Comparison of ENCODE assay signal across 17 cellular contexts in genomic region chr10:132265878-132266496, GRCh38. TPM values are rescaled to one million over a fixed set of nuclear protein-coding genes. Genes with fewer than 3 reads are reported as not detected.
DNase-seq lines count a peak whose midpoint lies in the region; ATAC-seq, FAIRE-seq and TF ChIP-seq lines count a peak whose summit lies in the region.
"Had no signal": no experiment of that assay in that cellular context is flagged by ENCODE, and none has a peak within 500 bp of the region (broad histone marks: within the 10 kb centered on the region; RNA-seq: fewer than 3 reads in every experiment).

No MANE protein-coding gene starts in this region.

- peak; percentile 5 for DNase-seq in AG04449 (ENCODE audit: low read depth, low spot score)
- peak; percentile 32 for DNase-seq in LNCaP clone FGC (ENCODE audit: low read depth)
- DNase-seq in kidney glomerular epithelial cell (lab: John Stamatoyannopoulos, UW): peak; percentile 13
- DNase-seq in activated T-cell treated with anti-CD3 and anti-CD28 coated beads, Interleukin-2, amount 50 U/mL, for 4 hours: no peak
- no peak for DNase-seq in small intestine
- DNase-seq in stimulated activated CD8-positive, alpha-beta memory T cell treated with anti-CD3 and anti-CD28 coated beads, Interleukin-4, amount 100 ng/mL, for 48 hours: no peak
- DNase-seq: activated CD4-positive, alpha-beta T cell treated with anti-CD3 and anti-CD28 coated beads for 4 hours; AML-193; GDM1; mesendoderm; NCI-H187 had no signal

- peaks cover 7% of the 10 kb centered on the region for H3K4me1 Mint-ChIP-seq in activated T-cell treated with anti-CD3 and anti-CD28 coated beads, Interleukin-2, amount 50 U/mL, for 4 hours (ENCODE audit: low read depth)

- POLR2A ChIA-PET in AG04449 (lab: Yijun Ruan, JAX): no interaction called here

- H3K27me3 Mint-ChIP-seq in activated T-cell treated with anti-CD3 and anti-CD28 coated beads, Interleukin-2, amount 50 U/mL, for 4 hours (ENCODE audit: low read depth): no peaks in the 10 kb centered on the region

- CTCF ChIA-PET in AG04449 (lab: Yijun Ruan, JAX): interaction anchor here (1.0 kb wide), 1 partner anchor 15 kb away, joined by 4 read pairs; no protein-coding TSS in a partner anchor

- H3K9me3 ChIP-seq in small intestine (ENCODE audit: control insufficient read depth, low read depth): no peaks in the 10 kb centered on the region
- H3K9me3 ChIP-seq: breast epithelium, vagina had no signal

- TF ChIP-seq CTCF in AG04449 (IDR thresholded peaks at IDR 0.05; ENCODE audit: insufficient read depth, low read length, missing control alignments): no peak
- no peak for TF ChIP-seq CTCF in LNCaP clone FGC (IDR thresholded peaks at IDR 0.05; ENCODE audit: control insufficient read depth, extremely low read depth, insufficient read depth)
- no peak for TF ChIP-seq CTCF in VCaP (conservative IDR thresholded peaks at IDR 0.05)

- H3K9me3 Mint-ChIP-seq in activated T-cell treated with anti-CD3 and anti-CD28 coated beads, Interleukin-2, amount 50 U/mL, for 4 hours: no peaks in the 10 kb centered on the region

- no peaks in the 10 kb centered on the region for H3K36me3 Mint-ChIP-seq in activated T-cell treated with anti-CD3 and anti-CD28 coated beads, Interleukin-2, amount 50 U/mL, for 4 hours (ENCODE audit: insufficient read depth)

- no peak overlapping the region for H3K4me3 ChIP-seq in AG04449 (ENCODE audit: low read depth, low read length)
- H3K4me3 ChIP-seq in LNCaP clone FGC (ENCODE audit: low read depth, low read length): no peak overlapping the region
- no peak overlapping the region for H3K4me3 ChIP-seq in small intestine (ENCODE audit: low read depth in 1 of 2, low read length in 2 of 2)
- H3K4me3 ChIP-seq: breast epithelium, vagina had no signal

- WGBS in small intestine, 3 donors: 39 to 48% (median 42%) methylated on average over 15 of the region's 15 CpGs

- H3K27ac ChIP-seq in VCaP (peak overlapping the region; percentile 87), small intestine (ENCODE audit: low read depth in 1 of 2, low read length in 1 of 2) (no peak overlapping the region)
- H3K27ac ChIP-seq: breast epithelium, epithelial cell of prostate, parathyroid adenoma, vagina had no signal

- H3K36me3 ChIP-seq in small intestine (ENCODE audit: control insufficient read depth in 2 of 2, insufficient read depth in 2 of 2, low read length in 2 of 2): no peaks in the 10 kb centered on the region
- H3K36me3 ChIP-seq: breast epithelium, vagina had no signal

- no peak for FAIRE-seq in small intestine (lab: Jason Lieb, UNC)

- no peak for ATAC-seq in HG02885 (IDR thresholded peaks at IDR 0.05; ENCODE audit: poor library complexity, unreplicated experiment)
- no peak for ATAC-seq in activated T-cell treated with anti-CD3 and anti-CD28 coated beads, Interleukin-2, amount 50 U/mL, for 4 hours

- H3K4me1 ChIP-seq in small intestine (ENCODE audit: control insufficient read depth in 2 of 2, insufficient read depth in 1 of 2, low read depth in 1 of 2, low read length in 1 of 2): peaks cover 0 to 4% of the 10 kb centered on the region in 2 donors
- H3K4me1 ChIP-seq: breast epithelium, parathyroid adenoma had no signal

- H3K4me3 Mint-ChIP-seq in activated T-cell treated with anti-CD3 and anti-CD28 coated beads, Interleukin-2, amount 50 U/mL, for 4 hours: no peak overlapping the region

- no peaks in the 10 kb centered on the region for H3K27me3 ChIP-seq in small intestine (ENCODE audit: control insufficient read depth in 2 of 2, insufficient read depth in 2 of 2, low read length in 2 of 2)
- H3K27me3 ChIP-seq: breast epithelium, vagina had no signal

RNA-seq across cellular contexts. Expression of gene STK32C, which starts 41.8 kb away (rescaled TPM):
- total RNA-seq in activated T-cell treated with anti-CD3 and anti-CD28 coated beads, Interleukin-2, amount 50 U/mL, for 4 hours: 10 to 100 TPM; 14.8 to 18.0 (median 15.3) TPM
- polyA plus RNA-seq in small intestine: 10 to 100 TPM in 1 of 3 donors, 1 to 10 TPM in 2; 3.4 to 12.0 (median 4.6) TPM

Comparison
In these comparisons a context has a peak if more than half of its experiments do, and no peak if none do; other contexts are left out.
1. DNase-seq: peak in AG04449 (single experiment), LNCaP clone FGC (single experiment) and kidney glomerular epithelial cell (single experiment); none in activated T-cell treated with anti-CD3 and anti-CD28 coated beads, Interleukin-2, amount 50 U/mL, for 4 hours (single experiment), small intestine (single experiment) and stimulated activated CD8-positive, alpha-beta memory T cell treated with anti-CD3 and anti-CD28 coated beads, Interleukin-4, amount 100 ng/mL, for 48 hours (single experiment).